8 cellular contexts compared by ENCODE assay signal in the genomic region with DNA sequence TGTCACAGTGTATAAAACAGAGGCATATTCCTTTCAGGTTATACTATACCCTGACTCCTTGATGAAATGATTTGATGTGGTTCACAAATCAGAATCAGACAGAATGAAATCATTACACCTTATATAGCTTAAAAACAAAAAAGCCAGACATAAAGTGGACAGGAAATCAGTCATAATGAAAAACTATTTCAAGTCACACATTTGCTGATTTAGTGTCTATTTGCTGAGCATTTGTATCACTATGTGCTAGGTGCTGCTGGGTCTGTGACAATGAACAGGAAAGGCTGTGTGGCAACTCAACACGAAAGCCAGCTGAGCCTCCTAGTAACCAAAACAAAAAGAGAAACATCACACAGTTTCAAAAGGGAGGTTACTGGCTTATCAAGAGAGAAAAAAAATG.
DNase-seq lines count a peak whose midpoint lies in the region; ATAC-seq and FAIRE-seq lines count a peak whose summit lies in the region.

No MANE protein-coding gene starts in this region.

- peak overlapping the region; percentile 19 to 75 for H3K4me3 Mint-ChIP-seq in effector memory CD8-positive, alpha-beta T cell
- no peak overlapping the region for H3K4me3 Mint-ChIP-seq in stimulated activated naive CD8-positive, alpha-beta T cell treated with anti-CD3 and anti-CD28 coated beads, Interleukin-15, amount 100 ng/mL, for 72 hours

- H3K27me3 ChIP-seq in HUES48 (ENCODE audit: control insufficient read depth, insufficient read depth, low read length) = no peaks in the 10 kb centered on the region

- DNase-seq in GM18507 (ENCODE audit: extremely low spot score, insufficient read length, low read depth) = no peak
- peak; percentile 47 to 58 (median 49) for DNase-seq in effector memory CD8-positive, alpha-beta T cell
- peak in 1 of 2 donors; percentile 24 for DNase-seq in stimulated activated naive CD8-positive, alpha-beta T cell treated with anti-CD3 and anti-CD28 coated beads, Interleukin-15, amount 100 ng/mL, for 72 hours
- no peak for DNase-seq in DMS 273 treated with DMSO at 0.1 percent for 48 hours (lab: John Stamatoyannopoulos, UW)
- no peak for DNase-seq in NCI-H2196 treated with DMSO at 0.1 percent for 48 hours (lab: John Stamatoyannopoulos, UW; ENCODE audit: unreplicated experiment)
- DNase-seq in SHP77 treated with DMSO at 0.1 percent for 48 hours (lab: John Stamatoyannopoulos, UW) = no peak

- peak; percentile 97 for ATAC-seq in GM21529 (IDR thresholded peaks at IDR 0.05; ENCODE audit: unreplicated experiment)
- peak; percentile 77 for ATAC-seq in effector memory CD8-positive, alpha-beta T cell (replicated peaks)
- peak; percentile 87 for ATAC-seq in stimulated activated naive CD8-positive, alpha-beta T cell treated with anti-CD3 and anti-CD28 coated beads, Interleukin-15, amount 100 ng/mL, for 72 hours

- H3K27ac Mint-ChIP-seq in effector memory CD8-positive, alpha-beta T cell = peak overlapping the region; percentile 93 to 99
- no peak overlapping the region for H3K27ac Mint-ChIP-seq in stimulated activated naive CD8-positive, alpha-beta T cell treated with anti-CD3 and anti-CD28 coated beads, Interleukin-15, amount 100 ng/mL, for 72 hours

- peaks cover 22 to 66% of the 10 kb centered on the region in 2 donors for H3K4me1 Mint-ChIP-seq in effector memory CD8-positive, alpha-beta T cell (ENCODE audit: low read depth in 2 of 2)
- no peaks in the 10 kb centered on the region for H3K4me1 Mint-ChIP-seq in stimulated activated naive CD8-positive, alpha-beta T cell treated with anti-CD3 and anti-CD28 coated beads, Interleukin-15, amount 100 ng/mL, for 72 hours

- no peaks in the 10 kb centered on the region for H3K9me3 Mint-ChIP-seq in effector memory CD8-positive, alpha-beta T cell
- no peaks in the 10 kb centered on the region for H3K9me3 Mint-ChIP-seq in stimulated activated naive CD8-positive, alpha-beta T cell treated with anti-CD3 and anti-CD28 coated beads, Interleukin-15, amount 100 ng/mL, for 72 hours

- no peaks in the 10 kb centered on the region for H3K27me3 Mint-ChIP-seq in effector memory CD8-positive, alpha-beta T cell
- peaks cover 15% of the 10 kb centered on the region for H3K27me3 Mint-ChIP-seq in stimulated activated naive CD8-positive, alpha-beta T cell treated with anti-CD3 and anti-CD28 coated beads, Interleukin-15, amount 100 ng/mL, for 72 hours

- H3K9ac ChIP-seq in HUES48 (ENCODE audit: low read depth, low read length) = no peak overlapping the region

- H3K27ac ChIP-seq in HUES48 (ENCODE audit: low read depth, low read length) = peak overlapping the region; percentile 60

- H3K9me3 ChIP-seq in HUES48 (ENCODE audit: control insufficient read depth, insufficient read depth, low read length) = no peaks in the 10 kb centered on the region

- peaks cover 18% of the 10 kb centered on the region for H3K36me3 Mint-ChIP-seq in effector memory CD8-positive, alpha-beta T cell (ENCODE audit: insufficient read depth)

- H3K4me3 ChIP-seq in HUES48 (ENCODE audit: low read depth, low read length) = no peak overlapping the region

- H3K4me1 ChIP-seq in HUES48 (ENCODE audit: control insufficient read depth, insufficient read depth, low read length) = peaks cover 71% of the 10 kb centered on the region

- FAIRE-seq in GM18507 (lab: Jason Lieb, UNC) = peak; percentile 98

- H3K36me3 ChIP-seq in HUES48 (ENCODE audit: control insufficient read depth, insufficient read depth, low read length) = no peaks in the 10 kb centered on the region

Comparison
In these comparisons a context has a peak if more than half of its experiments do, and no peak if none do; other contexts are left out.
1. DNase-seq: peak in effector memory CD8-positive, alpha-beta T cell (3 of 3); none in GM18507 (single experiment), DMS 273 treated with DMSO at 0.1 percent for 48 hours (single experiment), NCI-H2196 treated with DMSO at 0.1 percent for 48 hours (single experiment) and SHP77 treated with DMSO at 0.1 percent for 48 hours (single experiment).
2. H3K27ac Mint-ChIP-seq: peak in effector memory CD8-positive, alpha-beta T cell (2 of 2); none in stimulated activated naive CD8-positive, alpha-beta T cell treated with anti-CD3 and anti-CD28 coated beads, Interleukin-15, amount 100 ng/mL, for 72 hours (0 of 2).
3. H3K4me3 Mint-ChIP-seq: peak in effector memory CD8-positive, alpha-beta T cell (2 of 2); none in stimulated activated naive CD8-positive, alpha-beta T cell treated with anti-CD3 and anti-CD28 coated beads, Interleukin-15, amount 100 ng/mL, for 72 hours (0 of 2).
4. Peak in every context shown above with its lines, with median percentiles within 50 percentile points of each other: ATAC-seq.